Comparison of ENCODE assay signal across 17 cellular contexts in genomic region chr10:78222096-78222790, GRCh38.
"Had no signal": no experiment of that assay in that cellular context is flagged by ENCODE, and none has a peak within 500 bp of the region (broad histone marks: within the 10 kb centered on the region; RNA-seq: fewer than 3 reads in every experiment).

No MANE protein-coding gene starts in this region.

- H3K27ac ChIP-seq: prostate gland, thoracic aorta, upper lobe of right lung had no signal

- H3K27me3 ChIP-seq: upper lobe of right lung had no signal

- H3K4me3 Mint-ChIP-seq: activated CD4-positive, alpha-beta T cell treated with anti-CD3 and anti-CD28 coated beads, Interleukin-2, amount 10 ng/mL, durations not matched to agents 7 days and 5 days; memory B cell; nephron had no signal

- DNase-seq: activated CD4-positive, alpha-beta T cell treated with anti-CD3 and anti-CD28 coated beads, Interleukin-2, amount 10 ng/mL, durations not matched to agents 7 days and 5 days; activated naive CD4-positive, alpha-beta T cell; anterior cingulate cortex; cortex of kidney; effector CD8-positive, alpha-beta T cell; foreskin melanocyte; kidney glomerular epithelial cell; left ventricle myocardium superior; occipital lobe; right cardiac atrium; small intestine; T-helper 9 cell; upper lobe of right lung had no signal

- H3K4me1 Mint-ChIP-seq: activated CD4-positive, alpha-beta T cell treated with anti-CD3 and anti-CD28 coated beads, Interleukin-2, amount 10 ng/mL, durations not matched to agents 7 days and 5 days; memory B cell; nephron had no signal

- H3K4me1 ChIP-seq: prostate gland had no signal

- H3K36me3 ChIP-seq: prostate gland, thoracic aorta, upper lobe of right lung had no signal

- H3K9me3 ChIP-seq: prostate gland, thoracic aorta, upper lobe of right lung had no signal

- H3K4me3 ChIP-seq: prostate gland, thoracic aorta, upper lobe of right lung had no signal

- H3K9me3 Mint-ChIP-seq: memory B cell, nephron had no signal

- H3K27ac Mint-ChIP-seq: activated CD4-positive, alpha-beta T cell treated with anti-CD3 and anti-CD28 coated beads, Interleukin-2, amount 10 ng/mL, durations not matched to agents 7 days and 5 days; memory B cell; nephron had no signal

- H3K36me3 Mint-ChIP-seq: memory B cell had no signal
